9 cellular contexts compared by ENCODE assay signal in genomic region chr14:37903561-37904191, GRCh38.
A peak's percentile ranks its signal among the peaks of the same experiment; 100 is the strongest.
DNase-seq lines count a peak whose midpoint lies in the region; ATAC-seq and TF ChIP-seq lines count a peak whose summit lies in the region.
"Had no signal": no experiment of that assay in that cellular context is flagged by ENCODE, and none has a peak within 500 bp of the region (broad histone marks: within the 10 kb centered on the region; RNA-seq: fewer than 3 reads in every experiment).

No MANE protein-coding gene starts in this region.

- H3K79me2 ChIP-seq in OCI-LY1 (ENCODE audit: insufficient read depth, low read length): no peaks in the 10 kb centered on the region

- H3K27ac ChIP-seq in OCI-LY1 (ENCODE audit: low read depth, low read length, poor library complexity, severe bottlenecking): no peak overlapping the region
- no peak overlapping the region for H3K27ac ChIP-seq in dorsolateral prefrontal cortex
- H3K27ac ChIP-seq: BLaER1 had no signal

- no peaks in the 10 kb centered on the region for H3K9me3 ChIP-seq in OCI-LY1 (ENCODE audit: low read length)
- H3K9me3 ChIP-seq: BLaER1 had no signal

- no peaks in the 10 kb centered on the region for H3F3A ChIP-seq in OCI-LY1 (ENCODE audit: insufficient read depth, low read length)

- H3K9me2 ChIP-seq in OCI-LY1 (ENCODE audit: low read depth, low read length): no peaks in the 10 kb centered on the region

- H3K4me1 ChIP-seq in OCI-LY1 (ENCODE audit: insufficient read depth, low read length, severe bottlenecking): no peaks in the 10 kb centered on the region
- H3K4me1 ChIP-seq: BLaER1 had no signal

- DNase-seq in DMS153 (lab: John Stamatoyannopoulos, UW): peak; percentile 3
- no peak for DNase-seq in DMS153 treated with DMSO at 0.1 percent for 48 hours (lab: John Stamatoyannopoulos, UW; ENCODE audit: unreplicated experiment)
- DNase-seq in dorsolateral prefrontal cortex: peak in 1 of 10 donors; percentile 21
- peak; percentile 6 for DNase-seq in midbrain (lab: John Stamatoyannopoulos, UW)

- H3K27me3 ChIP-seq in OCI-LY1 (ENCODE audit: insufficient read depth, low read length) (no peaks in the 10 kb centered on the region), dorsolateral prefrontal cortex (peaks cover 0 to 9% (median 0%) of the 10 kb centered on the region in 45 donors)
- H3K27me3 ChIP-seq: BLaER1 had no signal

- no peaks in the 10 kb centered on the region for H3K36me3 ChIP-seq in OCI-LY1 (ENCODE audit: insufficient read depth, low read length)
- H3K36me3 ChIP-seq: BLaER1 had no signal

- intact Hi-C loops in dorsolateral prefrontal cortex (cut with DNase I): loop anchor here in 1 of 2 donors (10.0 kb wide), 1 partner anchor 1111 kb away; no protein-coding TSS in a partner anchor

- H4K20me1 ChIP-seq in OCI-LY1 (ENCODE audit: insufficient read depth, low read length): no peaks in the 10 kb centered on the region
- H4K20me1 ChIP-seq: BLaER1 had no signal

- TF ChIP-seq CTCF in OCI-LY1 (IDR thresholded peaks at IDR 0.05; ENCODE audit: low read length) (peak; percentile 69), dorsolateral prefrontal cortex (IDR thresholded peaks at IDR 0.05 in 54 of 56, conservative IDR thresholded peaks at IDR 0.05 in 2 of 56; ENCODE audit: low read depth in 1 of 56, partially characterized antibody in 56 of 56) (peak; percentile 44 to 80 (median 66))

- H2AFZ ChIP-seq in OCI-LY1 (ENCODE audit: low read length): 0 out of 2 replicates have a peak overlapping the region, but pooled peaks have one; percentile 55

- peak overlapping the region; percentile 45; the same call in 1 of the 2 replicates for H3K4me2 ChIP-seq in OCI-LY1 (ENCODE audit: low read length)
- H3K4me2 ChIP-seq: BLaER1 had no signal

- ATAC-seq in HG03565 (IDR thresholded peaks at IDR 0.05; ENCODE audit: unreplicated experiment) (peak; percentile 54), HG03520 (IDR thresholded peaks at IDR 0.05; ENCODE audit: unreplicated experiment) (no peak), HG03108 (IDR thresholded peaks at IDR 0.05; ENCODE audit: unreplicated experiment) (no peak)

- no peak overlapping the region; the same call in 1 of the 2 replicates for H3K9ac ChIP-seq in OCI-LY1 (ENCODE audit: low read length)
- H3K9ac ChIP-seq: BLaER1 had no signal

- H3K4me3 ChIP-seq in OCI-LY1 (ENCODE audit: low read depth, low read length, poor library complexity, severe bottlenecking) (no peak overlapping the region), dorsolateral prefrontal cortex (peak overlapping the region in 15 of 59 donors; percentile 3 to 42 (median 26))
- H3K4me3 ChIP-seq: BLaER1 had no signal
